ENCODE assay signal across 11 cellular contexts in genomic region chr9:14437336-14438231, GRCh38.
DNase-seq lines count a peak whose midpoint lies in the region; ATAC-seq and TF ChIP-seq lines count a peak whose summit lies in the region.
"Had no signal": no experiment of that assay in that cellular context is flagged by ENCODE, and none has a peak within 500 bp of the region (broad histone marks: within the 10 kb centered on the region; RNA-seq: fewer than 3 reads in every experiment).

No MANE protein-coding gene starts in this region.

- no peak overlapping the region for H3K27ac ChIP-seq in ovary
- H3K27ac ChIP-seq: GM23248 had no signal

- H3K27me3 Mint-ChIP-seq in activated naive CD8-positive, alpha-beta T cell treated with anti-CD3 and anti-CD28 coated beads, Interleukin-2, amount 50 U/mL, for 24 hours = peaks cover 7% of the 10 kb centered on the region
- H3K27me3 Mint-ChIP-seq in activated CD4-positive, alpha-beta memory T cell treated with anti-CD3 and anti-CD28 coated beads for 36 hours = peaks cover 5% of the 10 kb centered on the region

- no peaks in the 10 kb centered on the region for H3K4me1 Mint-ChIP-seq in activated naive CD8-positive, alpha-beta T cell treated with anti-CD3 and anti-CD28 coated beads, Interleukin-2, amount 50 U/mL, for 24 hours
- no peaks in the 10 kb centered on the region for H3K4me1 Mint-ChIP-seq in activated CD4-positive, alpha-beta memory T cell treated with anti-CD3 and anti-CD28 coated beads for 36 hours (ENCODE audit: low read depth)

- no peak for ATAC-seq in GM19328 (IDR thresholded peaks at IDR 0.05; ENCODE audit: unreplicated experiment)
- no peak for ATAC-seq in activated naive CD8-positive, alpha-beta T cell treated with anti-CD3 and anti-CD28 coated beads, Interleukin-2, amount 50 U/mL, for 24 hours

- no peaks in the 10 kb centered on the region for H3K27me3 ChIP-seq in ovary

- no peaks in the 10 kb centered on the region for H3K9me3 Mint-ChIP-seq in activated naive CD8-positive, alpha-beta T cell treated with anti-CD3 and anti-CD28 coated beads, Interleukin-2, amount 50 U/mL, for 24 hours
- H3K9me3 Mint-ChIP-seq in activated CD4-positive, alpha-beta memory T cell treated with anti-CD3 and anti-CD28 coated beads for 36 hours = no peaks in the 10 kb centered on the region

- H3K9me3 ChIP-seq in ovary = no peaks in the 10 kb centered on the region

- H3K4me1 ChIP-seq in ovary (ENCODE audit: insufficient read depth) = no peaks in the 10 kb centered on the region

- no peak overlapping the region for H3K4me3 ChIP-seq in ovary
- H3K4me3 ChIP-seq: GM23248 had no signal

- no peaks in the 10 kb centered on the region for H3K36me3 ChIP-seq in ovary

- TF ChIP-seq CTCF in ovary (IDR thresholded peaks at IDR 0.05) = no peak

- no peak overlapping the region for H3K27ac Mint-ChIP-seq in activated naive CD8-positive, alpha-beta T cell treated with anti-CD3 and anti-CD28 coated beads, Interleukin-2, amount 50 U/mL, for 24 hours
- no peak overlapping the region for H3K27ac Mint-ChIP-seq in activated CD4-positive, alpha-beta memory T cell treated with anti-CD3 and anti-CD28 coated beads for 36 hours

- 40 to 49% (median 41%) methylated on average over 16 of the region's 16 CpGs for WGBS in ovary, 3 donors

- intact Hi-C loops in ovary (cut with DNase I) = no loop called here
- intact Hi-C loops in activated CD4-positive, alpha-beta memory T cell treated with anti-CD3 and anti-CD28 coated beads for 36 hours (cut with micrococcal nuclease) = no loop called here

- H3K4me3 Mint-ChIP-seq in activated naive CD8-positive, alpha-beta T cell treated with anti-CD3 and anti-CD28 coated beads, Interleukin-2, amount 50 U/mL, for 24 hours = no peak overlapping the region
- H3K4me3 Mint-ChIP-seq in activated CD4-positive, alpha-beta memory T cell treated with anti-CD3 and anti-CD28 coated beads for 36 hours = no peak overlapping the region

- POLR2A ChIA-PET in activated CD4-positive, alpha-beta memory T cell treated with anti-CD3 and anti-CD28 coated beads for 36 hours (lab: Charles Lee) = no interaction called here

- no peak for TF ChIP-seq EP300 in ovary (IDR thresholded peaks at IDR 0.05)

- DNase-seq in HK-2 (ENCODE audit: unreplicated experiment) (peak; percentile 31), NCI-H2196 treated with DMSO at 0.1 percent for 48 hours (lab: John Stamatoyannopoulos, UW; ENCODE audit: unreplicated experiment) (peak; percentile 55), cerebellar cortex (ENCODE audit: low spot score) (peak; percentile 44), ovary (peak in 3 of 5 donors; percentile 21 to 41 (median 25)), ecto neural progenitor cell (ENCODE audit: low spot score) (no peak)
- DNase-seq in activated naive CD8-positive, alpha-beta T cell treated with anti-CD3 and anti-CD28 coated beads, Interleukin-2, amount 50 U/mL, for 24 hours = no peak
- DNase-seq in activated CD4-positive, alpha-beta memory T cell treated with anti-CD3 and anti-CD28 coated beads for 36 hours = no peak
- DNase-seq: erythroblast, GM23248, islet precursor cell had no signal

- TF ChIP-seq POLR2A in ovary (IDR thresholded peaks at IDR 0.05) = no peak

- CTCF ChIA-PET in activated CD4-positive, alpha-beta memory T cell treated with anti-CD3 and anti-CD28 coated beads for 36 hours (lab: Charles Lee) = no interaction called here

- H3K36me3 Mint-ChIP-seq in activated naive CD8-positive, alpha-beta T cell treated with anti-CD3 and anti-CD28 coated beads, Interleukin-2, amount 50 U/mL, for 24 hours (ENCODE audit: low read depth) = no peaks in the 10 kb centered on the region
- no peaks in the 10 kb centered on the region for H3K36me3 Mint-ChIP-seq in activated CD4-positive, alpha-beta memory T cell treated with anti-CD3 and anti-CD28 coated beads for 36 hours

Comparison
In these comparisons a context has a peak if more than half of its experiments do, and no peak if none do; other contexts are left out.
1. DNase-seq: peak in HK-2 (single experiment), NCI-H2196 treated with DMSO at 0.1 percent for 48 hours (single experiment), cerebellar cortex (single experiment) and ovary (3 of 5); none in activated naive CD8-positive, alpha-beta T cell treated with anti-CD3 and anti-CD28 coated beads, Interleukin-2, amount 50 U/mL, for 24 hours (single experiment), ecto neural progenitor cell (single experiment) and activated CD4-positive, alpha-beta memory T cell treated with anti-CD3 and anti-CD28 coated beads for 36 hours (single experiment).